28 cellular contexts compared by ENCODE assay signal in genomic region chr17:46766493-46767491, GRCh38. TPM values are rescaled to one million over a fixed set of nuclear protein-coding genes. Genes with fewer than 3 reads are reported as not detected.
DNase-seq lines count a peak whose midpoint lies in the region; ATAC-seq, FAIRE-seq and TF ChIP-seq lines count a peak whose summit lies in the region.
"Had no signal": no experiment of that assay in that cellular context is flagged by ENCODE, and none has a peak within 500 bp of the region (broad histone marks: within the 10 kb centered on the region; RNA-seq: fewer than 3 reads in every experiment).

No MANE protein-coding gene starts in this region.

- no peaks in the 10 kb centered on the region for H3K36me3 ChIP-seq in suprapubic skin
- H3K36me3 ChIP-seq: prostate gland, upper lobe of right lung had no signal

- intact Hi-C loops in activated CD4-positive, alpha-beta memory T cell treated with anti-CD3 and anti-CD28 coated beads for 36 hours (cut with micrococcal nuclease) = no loop called here

- H3K4me3 ChIP-seq in suprapubic skin = no peak overlapping the region
- H3K4me3 ChIP-seq: body of pancreas, GM23338, prostate gland, upper lobe of right lung had no signal

- no peak for TF ChIP-seq POLR2A in suprapubic skin (IDR thresholded peaks at IDR 0.05)

- no peak overlapping the region for H3K4me3 Mint-ChIP-seq in activated CD4-positive, alpha-beta memory T cell treated with anti-CD3 and anti-CD28 coated beads, Interleukin-2, amount 10 ng/mL, durations not matched to agents 7 days and 5 days
- no peak overlapping the region for H3K4me3 Mint-ChIP-seq in activated CD4-positive, alpha-beta memory T cell treated with anti-CD3 and anti-CD28 coated beads for 36 hours
- H3K4me3 Mint-ChIP-seq: activated naive CD8-positive, alpha-beta T cell treated with anti-CD3 and anti-CD28 coated beads, Interleukin-2, amount 50 U/mL, for 24 hours; CD8-positive, alpha-beta T cell; GM23338; WTC11 had no signal

- POLR2A ChIA-PET in activated CD4-positive, alpha-beta memory T cell treated with anti-CD3 and anti-CD28 coated beads, Interleukin-2, amount 10 ng/mL, durations not matched to agents 7 days and 5 days (lab: Charles Lee) = no interaction called here
- POLR2A ChIA-PET in activated CD4-positive, alpha-beta memory T cell treated with anti-CD3 and anti-CD28 coated beads for 36 hours (lab: Charles Lee) = no interaction called here
- POLR2A ChIA-PET in HEK293T (lab: Yijun Ruan, JAX) = no interaction called here

- peaks cover 35% of the 10 kb centered on the region for H3K4me1 ChIP-seq in suprapubic skin
- H3K4me1 ChIP-seq: prostate gland, upper lobe of right lung had no signal

- no peak overlapping the region for H3K27ac ChIP-seq in suprapubic skin
- H3K27ac ChIP-seq: body of pancreas, prostate gland, upper lobe of right lung had no signal

- no peaks in the 10 kb centered on the region for H3K27me3 ChIP-seq in suprapubic skin
- H3K27me3 ChIP-seq: body of pancreas, upper lobe of right lung had no signal

- no peaks in the 10 kb centered on the region for H3K36me3 Mint-ChIP-seq in activated CD4-positive, alpha-beta memory T cell treated with anti-CD3 and anti-CD28 coated beads, Interleukin-2, amount 10 ng/mL, durations not matched to agents 7 days and 5 days (ENCODE audit: low read depth)
- H3K36me3 Mint-ChIP-seq in activated CD4-positive, alpha-beta memory T cell treated with anti-CD3 and anti-CD28 coated beads for 36 hours = no peaks in the 10 kb centered on the region
- H3K36me3 Mint-ChIP-seq: CD8-positive, alpha-beta T cell; IgD-negative memory B cell had no signal

- ATAC-seq in HG02610 (IDR thresholded peaks at IDR 0.05; ENCODE audit: unreplicated experiment) = no peak
- ATAC-seq: activated naive CD8-positive, alpha-beta T cell treated with anti-CD3 and anti-CD28 coated beads, Interleukin-2, amount 50 U/mL, for 24 hours; body of pancreas; CD8-positive, alpha-beta T cell; GM23338; left colon; upper lobe of right lung; WTC11 had no signal

- DNase-seq in activated CD4-positive, alpha-beta memory T cell treated with anti-CD3 and anti-CD28 coated beads, Interleukin-2, amount 10 ng/mL, durations not matched to agents 7 days and 5 days = peak; percentile 14
- no peak for DNase-seq in activated CD4-positive, alpha-beta memory T cell treated with anti-CD3 and anti-CD28 coated beads for 36 hours
- DNase-seq in SW480 (ENCODE audit: low spot score) (peak; percentile 23), mesenteric fat pad (ENCODE audit: low spot score) (peak; percentile 79), suprapubic skin (ENCODE audit: low spot score in 2 of 2) (peak; percentile 30 to 65), RCC 7860 (ENCODE audit: low spot score) (no peak), HEK293T (ENCODE audit: extremely low spot score) (no peak)
- DNase-seq: activated gamma-delta T cell; activated naive CD8-positive, alpha-beta T cell treated with anti-CD3 and anti-CD28 coated beads, Interleukin-2, amount 50 U/mL, for 24 hours; AML-193; body of pancreas; cerebellar nuclear complex; GF-D8; left colon; midbrain; NCI-H1105 treated with DMSO at 0.1 percent for 48 hours; NCI-H2029; NCI-H2227 treated with DMSO at 0.1 percent for 48 hours; NCI-H748 treated with DMSO at 0.1 percent for 48 hours; upper lobe of right lung had no signal

- CTCF ChIA-PET in activated CD4-positive, alpha-beta memory T cell treated with anti-CD3 and anti-CD28 coated beads, Interleukin-2, amount 10 ng/mL, durations not matched to agents 7 days and 5 days (lab: Charles Lee) = no interaction called here
- CTCF ChIA-PET in activated CD4-positive, alpha-beta memory T cell treated with anti-CD3 and anti-CD28 coated beads for 36 hours (lab: Charles Lee) = interaction anchor here (0.7 to 1.4 kb wide), 3 partner anchors 20 to 955 kb away, joined by 3 to 4 read pairs (median 3); no protein-coding TSS in a partner anchor
- CTCF ChIA-PET in HEK293T (lab: Yijun Ruan, JAX) = no interaction called here

- TF ChIP-seq CTCF in suprapubic skin (IDR thresholded peaks at IDR 0.05) = no peak

- peaks cover 19% of the 10 kb centered on the region for H3K27me3 Mint-ChIP-seq in activated CD4-positive, alpha-beta memory T cell treated with anti-CD3 and anti-CD28 coated beads, Interleukin-2, amount 10 ng/mL, durations not matched to agents 7 days and 5 days
- H3K27me3 Mint-ChIP-seq in activated CD4-positive, alpha-beta memory T cell treated with anti-CD3 and anti-CD28 coated beads for 36 hours = peaks cover 18% of the 10 kb centered on the region

- TF ChIP-seq EP300 in suprapubic skin (IDR thresholded peaks at IDR 0.05) = no peak

- H3K27ac Mint-ChIP-seq in activated CD4-positive, alpha-beta memory T cell treated with anti-CD3 and anti-CD28 coated beads, Interleukin-2, amount 10 ng/mL, durations not matched to agents 7 days and 5 days = no peak overlapping the region
- no peak overlapping the region for H3K27ac Mint-ChIP-seq in activated CD4-positive, alpha-beta memory T cell treated with anti-CD3 and anti-CD28 coated beads for 36 hours
- H3K27ac Mint-ChIP-seq: activated naive CD8-positive, alpha-beta T cell treated with anti-CD3 and anti-CD28 coated beads, Interleukin-2, amount 50 U/mL, for 24 hours; CD8-positive, alpha-beta T cell; GM23338; WTC11 had no signal

- 79% methylated on average over 20 of the region's 21 CpGs for WGBS in suprapubic skin

- peaks cover 6% of the 10 kb centered on the region for H3K4me1 Mint-ChIP-seq in activated CD4-positive, alpha-beta memory T cell treated with anti-CD3 and anti-CD28 coated beads, Interleukin-2, amount 10 ng/mL, durations not matched to agents 7 days and 5 days
- peaks cover 6% of the 10 kb centered on the region for H3K4me1 Mint-ChIP-seq in activated CD4-positive, alpha-beta memory T cell treated with anti-CD3 and anti-CD28 coated beads for 36 hours (ENCODE audit: low read depth)

- FAIRE-seq in RCC 7860 (lab: Jason Lieb, UNC) = no peak
- FAIRE-seq: A204.1 had no signal

- H3K9me3 Mint-ChIP-seq in activated CD4-positive, alpha-beta memory T cell treated with anti-CD3 and anti-CD28 coated beads, Interleukin-2, amount 10 ng/mL, durations not matched to agents 7 days and 5 days = no peaks in the 10 kb centered on the region
- no peaks in the 10 kb centered on the region for H3K9me3 Mint-ChIP-seq in activated CD4-positive, alpha-beta memory T cell treated with anti-CD3 and anti-CD28 coated beads for 36 hours
- H3K9me3 Mint-ChIP-seq: activated naive CD8-positive, alpha-beta T cell treated with anti-CD3 and anti-CD28 coated beads, Interleukin-2, amount 50 U/mL, for 24 hours; CD8-positive, alpha-beta T cell; GM23338; IgD-negative memory B cell; nephron; WTC11 had no signal

- no peaks in the 10 kb centered on the region for H3K9me3 ChIP-seq in suprapubic skin
- H3K9me3 ChIP-seq: body of pancreas, prostate gland, upper lobe of right lung had no signal

TF ChIP-seq in HEK293T, 16 proteins besides CTCF, POLR2A, EP300 and RAD21:
- no peak for TF ChIP-seq CTBP1 (IDR thresholded peaks at IDR 0.05; ENCODE audit: borderline replicate concordance)
- TF ChIP-seq ZNF384 (IDR thresholded peaks at IDR 0.05) = no peak
- TF ChIP-seq HDGF (IDR thresholded peaks at IDR 0.05; ENCODE audit: borderline replicate concordance) = no peak
- no peak for TF ChIP-seq ARNT (IDR thresholded peaks at IDR 0.05)

RNA-seq across cellular contexts. Expression of gene WNT3, which starts 51.7 kb away (rescaled TPM):
- not detected for total RNA-seq in activated CD4-positive, alpha-beta memory T cell treated with anti-CD3 and anti-CD28 coated beads, Interleukin-2, amount 10 ng/mL, durations not matched to agents 7 days and 5 days
- total RNA-seq in activated CD4-positive, alpha-beta memory T cell treated with anti-CD3 and anti-CD28 coated beads for 36 hours = under 1 TPM; 0.12 to 0.19 TPM
- 1.9 TPM for total RNA-seq in mesenteric fat pad
- total RNA-seq in suprapubic skin = 10 to 100 TPM; 39.3 to 84.9 (median 61.7) TPM
- total RNA-seq: CD8-positive, alpha-beta T cell had no signal

Comparison
In these comparisons a context has a peak if more than half of its experiments do, and no peak if none do; other contexts are left out.
1. DNase-seq: peak in activated CD4-positive, alpha-beta memory T cell treated with anti-CD3 and anti-CD28 coated beads, Interleukin-2, amount 10 ng/mL, durations not matched to agents 7 days and 5 days (single experiment), SW480 (single experiment), mesenteric fat pad (single experiment) and suprapubic skin (2 of 2); none in activated CD4-positive, alpha-beta memory T cell treated with anti-CD3 and anti-CD28 coated beads for 36 hours (single experiment), RCC 7860 (single experiment) and HEK293T (single experiment).
2. RNA of gene WNT3, which starts 51.7 kb away (total RNA-seq): 39.3 to 84.9 TPM in suprapubic skin; 1.9 TPM in mesenteric fat pad (single experiment), 0.12 to 0.19 TPM in activated CD4-positive, alpha-beta memory T cell treated with anti-CD3 and anti-CD28 coated beads for 36 hours and not detected in activated CD4-positive, alpha-beta memory T cell treated with anti-CD3 and anti-CD28 coated beads, Interleukin-2, amount 10 ng/mL, durations not matched to agents 7 days and 5 days; every median in the first group is over 10 times any median in the second.